ENCODE assay signal across 9 cellular contexts in the genomic region with DNA sequence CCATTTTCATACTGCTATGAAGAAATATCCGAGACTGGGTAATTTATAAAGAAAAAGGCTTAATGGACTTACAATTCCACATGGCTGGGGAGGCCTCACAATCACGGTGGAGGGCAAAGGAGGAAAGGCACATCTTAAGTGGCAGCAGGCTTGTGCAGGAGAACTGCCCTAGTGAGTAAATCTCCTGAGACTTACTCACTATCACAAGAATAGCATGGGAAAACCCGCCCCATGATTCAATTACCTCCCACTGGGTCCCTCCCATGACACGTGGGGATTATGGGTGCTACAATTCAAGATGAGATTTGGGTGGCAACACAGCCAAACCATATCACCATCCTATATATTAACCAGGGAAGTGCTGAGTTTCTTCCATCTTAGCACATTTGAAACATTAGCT. TPM values are rescaled to one million over a fixed set of nuclear protein-coding genes. Genes with fewer than 3 reads are reported as not detected.
DNase-seq lines count a peak whose midpoint lies in the region; ATAC-seq and TF ChIP-seq lines count a peak whose summit lies in the region.
"Not testable (repeated sequence)": the region's sequence is repeated elsewhere in the genome, so short reads cannot be mapped to it uniquely, and the experiment has no call there.
"Had no signal": no experiment of that assay in that cellular context is flagged by ENCODE, and none has a peak within 500 bp of the region (broad histone marks: within the 10 kb centered on the region; RNA-seq: fewer than 3 reads in every experiment).

No MANE protein-coding gene starts in this region.

- not testable (repeated sequence) for H3K9me3 Mint-ChIP-seq in activated B cell treated with CpG ODN at 0.5 μM for 24 hours; activated T-cell treated with anti-CD3 and anti-CD28 coated beads, Interleukin-2, amount 50 U/mL, for 24 hours

- peaks cover 12% of the 10 kb centered on the region for H3K4me1 Mint-ChIP-seq in activated B cell treated with CpG ODN at 0.5 μM for 24 hours
- peaks cover 14% of the 10 kb centered on the region for H3K4me1 Mint-ChIP-seq in activated T-cell treated with anti-CD3 and anti-CD28 coated beads, Interleukin-2, amount 50 U/mL, for 24 hours (ENCODE audit: low read depth)

- CTCF ChIA-PET in activated B cell treated with CpG ODN at 0.5 μM for 24 hours (lab: Charles Lee) = not testable (repeated sequence)

- peaks cover 34% of the 10 kb centered on the region for H3K36me3 Mint-ChIP-seq in activated B cell treated with CpG ODN at 0.5 μM for 24 hours (ENCODE audit: low read depth)
- peaks cover 84% of the 10 kb centered on the region for H3K36me3 Mint-ChIP-seq in activated T-cell treated with anti-CD3 and anti-CD28 coated beads, Interleukin-2, amount 50 U/mL, for 24 hours (ENCODE audit: low read depth)

- not testable (repeated sequence) for TF ChIP-seq CTCF in activated B cell treated with CpG ODN at 0.5 μM for 24 hours (IDR thresholded peaks at IDR 0.05)

- H3K27me3 Mint-ChIP-seq in activated B cell treated with CpG ODN at 0.5 μM for 24 hours; activated T-cell treated with anti-CD3 and anti-CD28 coated beads, Interleukin-2, amount 50 U/mL, for 24 hours: not testable (repeated sequence)

- H3K27ac Mint-ChIP-seq in activated B cell treated with CpG ODN at 0.5 μM for 24 hours = peak overlapping the region; percentile 35
- peak overlapping the region; percentile 61 for H3K27ac Mint-ChIP-seq in activated T-cell treated with anti-CD3 and anti-CD28 coated beads, Interleukin-2, amount 50 U/mL, for 24 hours

- ATAC-seq in HG02610 (IDR thresholded peaks at IDR 0.05; ENCODE audit: unreplicated experiment) (peak; percentile 48), activated B cell treated with CpG ODN at 0.5 μM for 24 hours (ENCODE audit: low read depth) (peak; percentile 76), esophagus mucosa (peak; percentile 50)

- not testable (repeated sequence) for H3K4me3 Mint-ChIP-seq in activated B cell treated with CpG ODN at 0.5 μM for 24 hours; activated T-cell treated with anti-CD3 and anti-CD28 coated beads, Interleukin-2, amount 50 U/mL, for 24 hours

- peak; percentile 65 for DNase-seq in A172 (ENCODE audit: low spot score)
- DNase-seq in activated B cell treated with CpG ODN at 0.5 μM for 24 hours; activated T-cell treated with anti-CD3 and anti-CD28 coated beads, Interleukin-2, amount 50 U/mL, for 24 hours: not testable (repeated sequence)
- DNase-seq in amniotic epithelial cell (ENCODE audit: low read depth) = peak; percentile 12
- peak; percentile 59 for DNase-seq in myocyte (ENCODE audit: low read depth)
- peak; percentile 48 for DNase-seq in stimulated activated CD4-positive, alpha-beta T cell treated with anti-CD3 and anti-CD28 coated beads, Interleukin-4, amount 100 ng/mL, for 24 hours

- intact Hi-C loops in activated B cell treated with CpG ODN at 0.5 μM for 24 hours (cut with micrococcal nuclease) = not testable (repeated sequence)

- POLR2A ChIA-PET in activated B cell treated with CpG ODN at 0.5 μM for 24 hours (lab: Charles Lee) = not testable (repeated sequence)

RNA-seq across cellular contexts. Expression of a gene that starts 25.4 kb away (rescaled TPM):
- 59.0 and 69.9 TPM in 2 replicates for total RNA-seq in A172 (2014; rRNA removed; shearing (Covaris generic))
- total RNA-seq in activated B cell treated with CpG ODN at 0.5 μM for 24 hours (16.8 and 18.3 TPM in 2 replicates), esophagus mucosa (11.1 TPM), myocyte (23.6 and 23.9 TPM in 2 replicates)
- 5.1 TPM for polyA plus RNA-seq in myocyte (2012)

RNA-seq across cellular contexts. Expression of a gene that starts 38.7 kb away (rescaled TPM):
- 1.1 and 1.6 TPM in 2 replicates for total RNA-seq in A172 (2014; rRNA removed; shearing (Covaris generic))
- total RNA-seq in activated B cell treated with CpG ODN at 0.5 μM for 24 hours = 0.24 TPM in 2 replicates
- total RNA-seq in esophagus mucosa = 0.08 TPM
- total RNA-seq in myocyte = 1.2 and 1.9 TPM in 2 replicates
- 0.32 TPM for polyA plus RNA-seq in myocyte (2012)
- polyA plus RNA-seq: IgD-negative memory B cell had no signal
